Comparison of ENCODE assay signal across 2 cellular contexts in genomic region chr15:89321521-89322410, GRCh38.
TF ChIP-seq lines count a peak whose summit lies in the region.

No MANE protein-coding gene starts in this region.

TF ChIP-seq in GM23338, 12 proteins besides CTCF, POLR2A, EP300 and RAD21 (continued from another document):
- TF ChIP-seq, protein P1, sequence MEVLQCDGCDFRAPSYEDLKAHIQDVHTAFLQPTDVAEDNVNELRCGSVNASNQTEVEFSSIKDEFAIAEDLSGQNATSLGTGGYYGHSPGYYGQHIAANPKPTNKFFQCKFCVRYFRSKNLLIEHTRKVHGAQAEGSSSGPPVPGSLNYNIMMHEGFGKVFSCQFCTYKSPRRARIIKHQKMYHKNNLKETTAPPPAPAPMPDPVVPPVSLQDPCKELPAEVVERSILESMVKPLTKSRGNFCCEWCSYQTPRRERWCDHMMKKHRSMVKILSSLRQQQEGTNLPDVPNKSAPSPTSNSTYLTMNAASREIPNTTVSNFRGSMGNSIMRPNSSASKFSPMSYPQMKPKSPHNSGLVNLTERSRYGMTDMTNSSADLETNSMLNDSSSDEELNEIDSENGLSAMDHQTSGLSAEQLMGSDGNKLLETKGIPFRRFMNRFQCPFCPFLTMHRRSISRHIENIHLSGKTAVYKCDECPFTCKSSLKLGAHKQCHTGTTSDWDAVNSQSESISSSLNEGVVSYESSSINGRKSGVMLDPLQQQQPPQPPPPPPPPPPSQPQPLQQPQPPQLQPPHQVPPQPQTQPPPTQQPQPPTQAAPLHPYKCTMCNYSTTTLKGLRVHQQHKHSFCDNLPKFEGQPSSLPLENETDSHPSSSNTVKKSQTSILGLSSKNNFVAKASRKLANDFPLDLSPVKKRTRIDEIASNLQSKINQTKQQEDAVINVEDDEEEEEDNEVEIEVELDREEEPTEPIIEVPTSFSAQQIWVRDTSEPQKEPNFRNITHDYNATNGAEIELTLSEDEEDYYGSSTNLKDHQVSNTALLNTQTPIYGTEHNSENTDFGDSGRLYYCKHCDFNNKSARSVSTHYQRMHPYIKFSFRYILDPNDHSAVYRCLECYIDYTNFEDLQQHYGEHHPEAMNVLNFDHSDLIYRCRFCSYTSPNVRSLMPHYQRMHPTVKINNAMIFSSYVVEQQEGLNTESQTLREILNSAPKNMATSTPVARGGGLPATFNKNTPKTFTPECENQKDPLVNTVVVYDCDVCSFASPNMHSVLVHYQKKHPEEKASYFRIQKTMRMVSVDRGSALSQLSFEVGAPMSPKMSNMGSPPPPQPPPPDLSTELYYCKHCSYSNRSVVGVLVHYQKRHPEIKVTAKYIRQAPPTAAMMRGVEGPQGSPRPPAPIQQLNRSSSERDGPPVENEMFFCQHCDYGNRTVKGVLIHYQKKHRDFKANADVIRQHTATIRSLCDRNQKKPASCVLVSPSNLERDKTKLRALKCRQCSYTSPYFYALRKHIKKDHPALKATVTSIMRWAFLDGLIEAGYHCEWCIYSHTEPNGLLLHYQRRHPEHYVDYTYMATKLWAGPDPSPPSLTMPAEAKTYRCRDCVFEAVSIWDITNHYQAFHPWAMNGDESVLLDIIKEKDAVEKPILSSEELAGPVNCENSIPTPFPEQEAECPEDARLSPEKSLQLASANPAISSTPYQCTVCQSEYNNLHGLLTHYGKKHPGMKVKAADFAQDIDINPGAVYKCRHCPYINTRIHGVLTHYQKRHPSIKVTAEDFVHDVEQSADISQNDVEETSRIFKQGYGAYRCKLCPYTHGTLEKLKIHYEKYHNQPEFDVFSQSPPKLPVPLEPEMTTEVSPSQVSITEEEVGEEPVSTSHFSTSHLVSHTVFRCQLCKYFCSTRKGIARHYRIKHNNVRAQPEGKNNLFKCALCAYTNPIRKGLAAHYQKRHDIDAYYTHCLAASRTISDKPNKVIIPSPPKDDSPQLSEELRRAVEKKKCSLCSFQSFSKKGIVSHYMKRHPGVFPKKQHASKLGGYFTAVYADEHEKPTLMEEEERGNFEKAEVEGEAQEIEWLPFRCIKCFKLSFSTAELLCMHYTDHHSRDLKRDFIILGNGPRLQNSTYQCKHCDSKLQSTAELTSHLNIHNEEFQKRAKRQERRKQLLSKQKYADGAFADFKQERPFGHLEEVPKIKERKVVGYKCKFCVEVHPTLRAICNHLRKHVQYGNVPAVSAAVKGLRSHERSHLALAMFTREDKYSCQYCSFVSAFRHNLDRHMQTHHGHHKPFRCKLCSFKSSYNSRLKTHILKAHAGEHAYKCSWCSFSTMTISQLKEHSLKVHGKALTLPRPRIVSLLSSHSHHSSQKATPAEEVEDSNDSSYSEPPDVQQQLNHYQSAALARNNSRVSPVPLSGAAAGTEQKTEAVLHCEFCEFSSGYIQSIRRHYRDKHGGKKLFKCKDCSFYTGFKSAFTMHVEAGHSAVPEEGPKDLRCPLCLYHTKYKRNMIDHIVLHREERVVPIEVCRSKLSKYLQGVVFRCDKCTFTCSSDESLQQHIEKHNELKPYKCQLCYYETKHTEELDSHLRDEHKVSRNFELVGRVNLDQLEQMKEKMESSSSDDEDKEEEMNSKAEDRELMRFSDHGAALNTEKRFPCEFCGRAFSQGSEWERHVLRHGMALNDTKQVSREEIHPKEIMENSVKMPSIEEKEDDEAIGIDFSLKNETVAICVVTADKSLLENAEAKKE (CRISPR knock-in tag; IDR thresholded peaks at IDR 0.05): no peak
- TF ChIP-seq EZH2 (IDR thresholded peaks at IDR 0.05; ENCODE audit: low read depth, unreplicated experiment): no peak
- no peak for TF ChIP-seq POLR2AphosphoS5 (IDR thresholded peaks at IDR 0.05; ENCODE audit: low read depth)
- TF ChIP-seq ZNF114 (CRISPR knock-in tag; IDR thresholded peaks at IDR 0.05): no peak

TF ChIP-seq in WTC11, 78 proteins besides CTCF, POLR2A, EP300 and RAD21 (continued from another document):
- TF ChIP-seq FOXP4 (CRISPR knock-in tag; IDR thresholded peaks at IDR 0.05) (no peak), EMX1 (CRISPR knock-in tag; IDR thresholded peaks at IDR 0.05) (no peak), SOX15 (CRISPR knock-in tag; IDR thresholded peaks at IDR 0.05) (no peak)
- TF ChIP-seq, protein P2, sequence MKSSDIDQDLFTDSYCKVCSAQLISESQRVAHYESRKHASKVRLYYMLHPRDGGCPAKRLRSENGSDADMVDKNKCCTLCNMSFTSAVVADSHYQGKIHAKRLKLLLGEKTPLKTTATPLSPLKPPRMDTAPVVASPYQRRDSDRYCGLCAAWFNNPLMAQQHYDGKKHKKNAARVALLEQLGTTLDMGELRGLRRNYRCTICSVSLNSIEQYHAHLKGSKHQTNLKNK (CRISPR knock-in tag; IDR thresholded peaks at IDR 0.05): no peak
TF ChIP-seq in WTC11: peak in this region for 0.
